Comparison of ENCODE assay signal across 1 cellular context in the genomic region with DNA sequence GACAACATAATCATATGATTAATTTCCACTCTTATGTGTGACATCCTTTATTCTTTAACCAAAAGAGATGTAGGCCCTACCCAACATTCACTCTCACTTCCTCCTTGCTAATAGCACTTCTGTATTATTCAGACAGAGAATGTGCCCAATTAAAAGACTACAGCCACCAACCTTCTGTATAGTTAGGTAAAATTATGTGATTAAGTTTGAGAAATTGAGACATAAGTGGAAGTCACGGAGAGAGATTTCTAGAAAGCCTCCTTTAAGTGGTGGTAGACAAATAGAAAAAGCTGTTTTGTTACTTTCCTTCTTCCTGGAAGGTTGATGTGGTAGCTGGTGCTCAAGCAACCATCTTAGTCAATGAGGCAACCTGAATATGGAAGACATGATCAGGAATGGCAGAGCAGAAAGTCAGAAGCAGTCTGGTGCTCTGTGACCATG.
TF ChIP-seq lines count a peak whose summit lies in the region.

No MANE protein-coding gene starts in this region.

TF ChIP-seq in SK-N-SH, 30 proteins besides CTCF, POLR2A, EP300 and RAD21 (continued from another document):
- no peak for TF ChIP-seq PBX3 (IDR thresholded peaks at IDR 0.05)
- TF ChIP-seq IRF3 (IDR thresholded peaks at IDR 0.05; ENCODE audit: low read depth, low read length), result no peak
- TF ChIP-seq NRF1 (IDR thresholded peaks at IDR 0.05; ENCODE audit: low read depth, low read length), result no peak
- no peak for TF ChIP-seq MEF2A (IDR thresholded peaks at IDR 0.05; ENCODE audit: borderline replicate concordance, low read depth)
- no peak for TF ChIP-seq MXI1 (IDR thresholded peaks at IDR 0.05; ENCODE audit: low read depth, low read length)
